2 cellular contexts compared by ENCODE assay signal in genomic region chr10:103295391-103296044, GRCh38.
TF ChIP-seq lines count a peak whose summit lies in the region.

No MANE protein-coding gene starts in this region.

TF ChIP-seq in A549, 52 proteins besides CTCF, POLR2A, EP300 and RAD21:
- no peak for TF ChIP-seq GATA3 (IDR thresholded peaks at IDR 0.05; ENCODE audit: borderline replicate concordance)
- no peak; the same call in 1 of the 2 replicates for TF ChIP-seq FOSL2 (IDR thresholded peaks at IDR 0.05)
- TF ChIP-seq FOSL2 (CRISPR knock-in tag; IDR thresholded peaks at IDR 0.05), result peak; percentile 56
TF ChIP-seq in A549: peak in this region for 1.

TF ChIP-seq in HepG2, 621 proteins besides CTCF, POLR2A, EP300 and RAD21:
- TF ChIP-seq CBFB (CRISPR knock-in tag; IDR thresholded peaks at IDR 0.05), result no peak
- no peak for TF ChIP-seq THRA (CRISPR knock-in tag; IDR thresholded peaks at IDR 0.05; ENCODE audit: borderline replicate concordance)
- no peak for TF ChIP-seq ZBTB46 (CRISPR knock-in tag; IDR thresholded peaks at IDR 0.05; ENCODE audit: borderline replicate concordance)
- no peak for TF ChIP-seq ZNF264 (CRISPR knock-in tag; IDR thresholded peaks at IDR 0.05)
- no peak for TF ChIP-seq ZNF737 (CRISPR knock-in tag; IDR thresholded peaks at IDR 0.05; ENCODE audit: borderline replicate concordance)
TF ChIP-seq in HepG2: peak in this region for 0.
